In genomic region chr7:142130282-142130681, GRCh38 we compare ENCODE assay signal across 17 cellular contexts. TPM values are rescaled to one million over a fixed set of nuclear protein-coding genes. Genes with fewer than 3 reads are reported as not detected.
"Had no signal": no experiment of that assay in that cellular context is flagged by ENCODE, and none has a peak within 500 bp of the region (broad histone marks: within the 10 kb centered on the region; RNA-seq: fewer than 3 reads in every experiment).

No MANE protein-coding gene starts in this region.

- H3K27me3 Mint-ChIP-seq: activated naive CD8-positive, alpha-beta T cell treated with anti-CD3 and anti-CD28 coated beads for 36 hours had no signal

- H3K27ac Mint-ChIP-seq: activated naive CD8-positive, alpha-beta T cell treated with anti-CD3 and anti-CD28 coated beads for 36 hours; natural killer cell; stimulated activated effector memory CD8-positive, alpha-beta T cell treated with anti-CD3 and anti-CD28 coated beads, Interleukin-12 subunit alpha, Interleukin-12 subunit beta, amount 100 ng/mL, for 72 hours had no signal

- H3K4me3 Mint-ChIP-seq: activated naive CD8-positive, alpha-beta T cell treated with anti-CD3 and anti-CD28 coated beads for 36 hours; natural killer cell; stimulated activated effector memory CD8-positive, alpha-beta T cell treated with anti-CD3 and anti-CD28 coated beads, Interleukin-12 subunit alpha, Interleukin-12 subunit beta, amount 100 ng/mL, for 72 hours had no signal

- ATAC-seq: activated CD4-positive, CD25-positive, alpha-beta regulatory T cell treated with anti-CD3 and anti-CD28 coated beads, Interleukin-2, amount 50 U/mL, for 24 hours; left cardiac atrium; natural killer cell; stimulated activated effector memory CD8-positive, alpha-beta T cell treated with anti-CD3 and anti-CD28 coated beads, Interleukin-12 subunit alpha, Interleukin-12 subunit beta, amount 100 ng/mL, for 72 hours had no signal

- H3K9me3 Mint-ChIP-seq: activated naive CD8-positive, alpha-beta T cell treated with anti-CD3 and anti-CD28 coated beads for 36 hours; natural killer cell; stimulated activated effector memory CD8-positive, alpha-beta T cell treated with anti-CD3 and anti-CD28 coated beads, Interleukin-12 subunit alpha, Interleukin-12 subunit beta, amount 100 ng/mL, for 72 hours had no signal

- H3K4me3 ChIP-seq: right atrium auricular region, smooth muscle cell, tibial nerve had no signal

- H3K36me3 Mint-ChIP-seq: activated naive CD8-positive, alpha-beta T cell treated with anti-CD3 and anti-CD28 coated beads for 36 hours; natural killer cell; stimulated activated effector memory CD8-positive, alpha-beta T cell treated with anti-CD3 and anti-CD28 coated beads, Interleukin-12 subunit alpha, Interleukin-12 subunit beta, amount 100 ng/mL, for 72 hours had no signal

- DNase-seq: activated CD4-positive, alpha-beta T cell treated with anti-CD3 and anti-CD28 coated beads, Interleukin-2, amount 50 U/mL, for 48 hours; activated gamma-delta T cell; activated naive CD8-positive, alpha-beta T cell treated with anti-CD3 and anti-CD28 coated beads for 36 hours; activated T-cell treated with anti-CD3 and anti-CD28 coated beads, Interleukin-2, amount 50 U/mL, for 48 hours; anterior cingulate cortex; hippocampal formation; left cardiac atrium; natural killer cell; posterior cingulate gyrus; T-helper 2 cell had no signal

- H3K4me1 Mint-ChIP-seq: activated naive CD8-positive, alpha-beta T cell treated with anti-CD3 and anti-CD28 coated beads for 36 hours; natural killer cell; stimulated activated effector memory CD8-positive, alpha-beta T cell treated with anti-CD3 and anti-CD28 coated beads, Interleukin-12 subunit alpha, Interleukin-12 subunit beta, amount 100 ng/mL, for 72 hours had no signal

RNA-seq across cellular contexts. Expression of gene MGAM2, which starts 18.8 kb away (rescaled TPM):
- total RNA-seq: activated naive CD8-positive, alpha-beta T cell treated with anti-CD3 and anti-CD28 coated beads for 36 hours; endothelial cell of umbilical vein; lung microvascular endothelial cell; smooth muscle cell had no signal
